ENCODE assay signal across 17 cellular contexts in genomic region chr13:87498681-87499080, GRCh38.
DNase-seq lines count a peak whose midpoint lies in the region; ATAC-seq and TF ChIP-seq lines count a peak whose summit lies in the region.
"Had no signal": no experiment of that assay in that cellular context is flagged by ENCODE, and none has a peak within 500 bp of the region (broad histone marks: within the 10 kb centered on the region; RNA-seq: fewer than 3 reads in every experiment).

No MANE protein-coding gene starts in this region.

- no peak for TF ChIP-seq POLR2A in breast epithelium (IDR thresholded peaks at IDR 0.05)
- no peak for TF ChIP-seq POLR2A in thyroid gland (IDR thresholded peaks at IDR 0.05)

- no peaks in the 10 kb centered on the region for H4K20me1 ChIP-seq in SK-N-SH (ENCODE audit: insufficient read depth)

- intact Hi-C loops in MCF 10A (cut with micrococcal nuclease) (no loop called here), breast epithelium (cut with DNase I; ENCODE audit: low total_unique reads) (no loop called here), thyroid gland (cut with DNase I) (no loop called here)

- H3K36me3 Mint-ChIP-seq in MCF 10A (ENCODE audit: insufficient read depth, unreplicated experiment) (no peaks in the 10 kb centered on the region), mesothelial cell of epicardium (no peaks in the 10 kb centered on the region)

- TF ChIP-seq RAD21 in SK-N-SH (IDR thresholded peaks at IDR 0.05; ENCODE audit: low read length), result no peak

- no peaks in the 10 kb centered on the region for H3K36me3 ChIP-seq in breast epithelium
- no peaks in the 10 kb centered on the region for H3K36me3 ChIP-seq in SK-N-SH (replicated peaks in 1 of 2; ENCODE audit: control insufficient read depth in 1 of 2, insufficient read depth in 2 of 2, low read length in 1 of 2)
- no peaks in the 10 kb centered on the region for H3K36me3 ChIP-seq in thyroid gland
- H3K36me3 ChIP-seq: neutrophil had no signal

- WGBS in SK-N-SH (ENCODE audit: low lambda C conversion rate), result 8% methylated on average over 2 of the region's 2 CpGs
- 47 to 49% methylated on average over 2 of the region's 2 CpGs for WGBS in thyroid gland, 2 donors

- H3K4me3 ChIP-seq in breast epithelium (no peak overlapping the region), SK-N-SH (ENCODE audit: low read depth in 2 of 2, low read length in 1 of 2) (no peak overlapping the region), thyroid gland (replicated peaks in 1 of 3) (no peak overlapping the region)

- no peak for ATAC-seq in GM19467 (IDR thresholded peaks at IDR 0.05; ENCODE audit: unreplicated experiment)
- ATAC-seq: left ventricle myocardium superior had no signal

- H3K79me2 ChIP-seq in SK-N-SH (ENCODE audit: insufficient read depth), result no peaks in the 10 kb centered on the region

- no peak overlapping the region for H3K27ac Mint-ChIP-seq in MCF 10A (ENCODE audit: low read depth, unreplicated experiment)
- no peak overlapping the region for H3K27ac Mint-ChIP-seq in mesothelial cell of epicardium
- H3K27ac Mint-ChIP-seq: activated CD4-positive, alpha-beta T cell treated with anti-CD3 and anti-CD28 coated beads, Interleukin-2, amount 10 ng/mL, durations not matched to agents 24 days and 14 days had no signal

- TF ChIP-seq CTCF in MCF 10A (IDR thresholded peaks at IDR 0.05; ENCODE audit: unreplicated experiment) (no peak), breast epithelium (IDR thresholded peaks at IDR 0.05) (no peak), SK-N-SH (IDR thresholded peaks at IDR 0.05) (no peak), thyroid gland (IDR thresholded peaks at IDR 0.05) (no peak), mesothelial cell of epicardium (IDR thresholded peaks at IDR 0.05; ENCODE audit: unreplicated experiment) (no peak)

- peaks cover 7% of the 10 kb centered on the region for H3K9me3 Mint-ChIP-seq in MCF 10A (ENCODE audit: unreplicated experiment)
- no peaks in the 10 kb centered on the region for H3K9me3 Mint-ChIP-seq in mesothelial cell of epicardium
- H3K9me3 Mint-ChIP-seq: activated CD4-positive, alpha-beta T cell treated with anti-CD3 and anti-CD28 coated beads, Interleukin-2, amount 10 ng/mL, durations not matched to agents 24 days and 14 days had no signal

- H3K27me3 ChIP-seq in breast epithelium, result no peaks in the 10 kb centered on the region
- H3K27me3 ChIP-seq in SK-N-SH (ENCODE audit: insufficient read depth), result no peaks in the 10 kb centered on the region
- no peaks in the 10 kb centered on the region for H3K27me3 ChIP-seq in thyroid gland
- H3K27me3 ChIP-seq: neutrophil had no signal

- no peak for TF ChIP-seq EP300 in SK-N-SH (IDR thresholded peaks at IDR 0.05; ENCODE audit: borderline replicate concordance in 1 of 2, low read depth in 1 of 2, low read length in 1 of 2)

- H3K4me2 ChIP-seq in SK-N-SH, result no peak overlapping the region

- no peak overlapping the region for H3K9ac ChIP-seq in SK-N-SH

- no TSS peak for BruUV-seq in MCF 10A (replicated peaks; lab: Mats Ljungman, UMichigan)

- CTCF ChIA-PET in MCF 10A (lab: Yijun Ruan, JAX) (interaction anchor here (0.7 kb wide), 1 partner anchor 64 kb away, joined by 6 read pairs; no protein-coding TSS in a partner anchor), SK-N-SH (lab: Yijun Ruan, JAX) (no interaction called here)

- peak; percentile 64 for DNase-seq in MCF 10A (ENCODE audit: unreplicated experiment)
- DNase-seq in breast epithelium (ENCODE audit: low spot score in 2 of 2), result no peak
- no peak for DNase-seq in SK-N-SH
- DNase-seq in glomerular visceral epithelial cell (ENCODE audit: extremely low spot score), result peak; percentile 12
- peak; percentile 8 to 52 for DNase-seq in thyroid gland
- DNase-seq in activated CD4-positive, alpha-beta T cell treated with anti-CD3 and anti-CD28 coated beads for 48 hours, result no peak
- DNase-seq in mesothelial cell of epicardium (ENCODE audit: low spot score in 2 of 2, unreplicated experiment in 2 of 2), result no peak
- DNase-seq: activated CD4-positive, alpha-beta T cell treated with anti-CD3 and anti-CD28 coated beads, Interleukin-2, amount 10 ng/mL, durations not matched to agents 24 days and 14 days; activated T-cell treated with anti-CD3 and anti-CD28 coated beads, Interleukin-2, amount 50 U/mL, for 48 hours; anterior cingulate cortex; effector CD8-positive, alpha-beta T cell; head of caudate nucleus; left ventricle myocardium superior; NCI-H146; NCI-H69 had no signal

- POLR2A ChIA-PET in MCF 10A (lab: Yijun Ruan, JAX) (no interaction called here), SK-N-SH (lab: Yijun Ruan, JAX) (no interaction called here)

- no peaks in the 10 kb centered on the region for H3F3A ChIP-seq in SK-N-SH (replicated peaks; ENCODE audit: insufficient read depth)

- H3K4me3 Mint-ChIP-seq in MCF 10A (ENCODE audit: unreplicated experiment) (no peak overlapping the region), mesothelial cell of epicardium (no peak overlapping the region)
- H3K4me3 Mint-ChIP-seq: activated CD4-positive, alpha-beta T cell treated with anti-CD3 and anti-CD28 coated beads, Interleukin-2, amount 10 ng/mL, durations not matched to agents 24 days and 14 days had no signal

- H2AFZ ChIP-seq in SK-N-SH (ENCODE audit: low read depth), result no peak overlapping the region

- H3K4me1 ChIP-seq in breast epithelium (no peaks in the 10 kb centered on the region), SK-N-SH (ENCODE audit: control insufficient read depth in 1 of 2, insufficient read depth in 2 of 2, low read depth in 1 of 2, low read length in 1 of 2) (no peaks in the 10 kb centered on the region), thyroid gland (peaks cover 23 to 31% of the 10 kb centered on the region in 2 donors)

- H3K27ac ChIP-seq in breast epithelium (no peak overlapping the region), SK-N-SH (ENCODE audit: low read depth in 2 of 2, low read length in 1 of 2) (no peak overlapping the region), thyroid gland (no peak overlapping the region)
- H3K27ac ChIP-seq: neutrophil had no signal

- no peaks in the 10 kb centered on the region for H3K4me1 Mint-ChIP-seq in MCF 10A (ENCODE audit: insufficient read depth, unreplicated experiment)
- no peaks in the 10 kb centered on the region for H3K4me1 Mint-ChIP-seq in mesothelial cell of epicardium
- H3K4me1 Mint-ChIP-seq: activated CD4-positive, alpha-beta T cell treated with anti-CD3 and anti-CD28 coated beads, Interleukin-2, amount 10 ng/mL, durations not matched to agents 24 days and 14 days had no signal

- no peaks in the 10 kb centered on the region for H3K9me3 ChIP-seq in breast epithelium
- no peaks in the 10 kb centered on the region for H3K9me3 ChIP-seq in SK-N-SH
- no peaks in the 10 kb centered on the region for H3K9me3 ChIP-seq in thyroid gland
- H3K9me3 ChIP-seq: neutrophil had no signal

- no peaks in the 10 kb centered on the region for H3K9me2 ChIP-seq in SK-N-SH

- H3K27me3 Mint-ChIP-seq in MCF 10A (ENCODE audit: insufficient read depth, unreplicated experiment), result no peaks in the 10 kb centered on the region
- peaks cover 6% of the 10 kb centered on the region for H3K27me3 Mint-ChIP-seq in mesothelial cell of epicardium (ENCODE audit: low read depth)
- H3K27me3 Mint-ChIP-seq: activated CD4-positive, alpha-beta T cell treated with anti-CD3 and anti-CD28 coated beads, Interleukin-2, amount 10 ng/mL, durations not matched to agents 24 days and 14 days had no signal

TF ChIP-seq in SK-N-SH, 30 proteins besides CTCF, POLR2A, EP300 and RAD21:
- TF ChIP-seq MXI1 (IDR thresholded peaks at IDR 0.05; ENCODE audit: low read depth, low read length), result no peak
- TF ChIP-seq REST (IDR thresholded peaks at IDR 0.05; ENCODE audit: low read depth, low read length), result peak; percentile 94

Comparison
In these comparisons a context has a peak if more than half of its experiments do, and no peak if none do; other contexts are left out.
1. DNase-seq: peak in MCF 10A (single experiment), glomerular visceral epithelial cell (single experiment) and thyroid gland (2 of 2); none in breast epithelium (0 of 2), SK-N-SH (single experiment), activated CD4-positive, alpha-beta T cell treated with anti-CD3 and anti-CD28 coated beads for 48 hours (single experiment) and mesothelial cell of epicardium (0 of 2).